ENCODE assay signal across 8 cellular contexts in the genomic region with DNA sequence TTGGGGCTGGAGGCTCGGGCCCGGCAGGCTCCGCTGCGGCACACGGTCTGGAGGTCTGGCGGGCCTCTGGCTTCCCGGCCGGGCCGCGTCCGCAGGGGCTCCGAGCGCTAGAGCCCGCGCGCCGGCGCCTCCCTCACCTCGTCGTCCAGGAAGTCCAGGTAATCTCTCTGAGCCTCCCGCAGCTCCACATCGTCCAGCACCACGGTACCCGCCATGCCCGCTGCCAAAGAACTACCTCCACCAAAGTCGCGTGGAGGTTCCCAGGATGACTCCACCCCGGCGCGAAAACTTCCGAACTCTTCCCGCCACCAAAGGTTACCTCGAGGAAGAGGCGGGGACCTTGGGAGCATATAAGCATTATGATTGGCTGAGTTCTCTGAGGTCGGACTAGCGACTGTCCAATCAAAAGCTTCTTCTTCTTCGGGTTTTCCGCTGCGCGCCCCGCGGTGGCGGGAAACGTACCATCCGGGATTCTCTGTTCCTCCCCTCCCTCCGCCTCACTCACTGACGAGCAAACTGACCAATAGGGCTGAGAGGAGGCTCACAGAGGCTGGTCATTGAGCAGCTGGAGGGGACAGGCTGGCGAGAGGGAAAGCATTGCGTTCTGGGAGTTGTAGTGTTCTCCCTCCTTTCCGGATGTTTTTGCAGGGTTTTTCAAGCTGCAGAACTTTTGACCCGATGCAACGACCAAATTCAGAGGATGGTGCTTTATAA. TPM values are rescaled to one million over a fixed set of nuclear protein-coding genes. Genes with fewer than 3 reads are reported as not detected.
DNase-seq lines count a peak whose midpoint lies in the region; ATAC-seq, FAIRE-seq and TF ChIP-seq lines count a peak whose summit lies in the region.

Gene MCM3 (minus strand): TSS at position 283 of the 714 bp plus-strand sequence. CDS start 68 bp downstream, at position 215.

- peaks cover 30% of the 10 kb centered on the region for H3K4me1 Mint-ChIP-seq in T-helper 17 cell

- peak; percentile 62 for TF ChIP-seq POLR2A in GM15510 (IDR thresholded peaks at IDR 0.05; ENCODE audit: borderline replicate concordance, extremely low read depth, insufficient read length)

- H3K9me3 ChIP-seq in T-helper 17 cell (ENCODE audit: control insufficient read depth, low read length, poor library complexity, severe bottlenecking) (no peaks in the 10 kb centered on the region), right atrium auricular region (no peaks in the 10 kb centered on the region), psoas muscle (no peaks in the 10 kb centered on the region)

- H3K36me3 Mint-ChIP-seq in T-helper 17 cell (ENCODE audit: low read depth): peaks cover 7% of the 10 kb centered on the region

- no peak for TF ChIP-seq CTCF in right atrium auricular region (IDR thresholded peaks at IDR 0.05)
- no peak for TF ChIP-seq CTCF in psoas muscle (IDR thresholded peaks at IDR 0.05)

- H3K4me3 ChIP-seq in right atrium auricular region: peak within 1 kb of the TSS; percentile 76 to 87
- peak within 1 kb of the TSS; percentile 76 for H3K4me3 ChIP-seq in psoas muscle

- ATAC-seq in HG02885 (IDR thresholded peaks at IDR 0.05; ENCODE audit: poor library complexity, unreplicated experiment) (peak; percentile 97), T-helper 17 cell (peak; percentile 96), psoas muscle (peak; percentile 100)

- H3K27me3 ChIP-seq in right atrium auricular region (no peaks in the 10 kb centered on the region), psoas muscle (ENCODE audit: insufficient read depth in 3 of 3, low read length in 2 of 3) (no peaks in the 10 kb centered on the region)

- WGBS in psoas muscle, 3 donors: 0 to 1% (median 1%) methylated on average over 51 to 52 of the region's 52 CpGs

- FAIRE-seq in urothelium cell line (lab: Jason Lieb, UNC): peak; percentile 95

- no peak within 1 kb of the TSS for H3K27ac Mint-ChIP-seq in T-helper 17 cell

- H3K4me3 Mint-ChIP-seq in T-helper 17 cell: peak within 1 kb of the TSS; percentile 73

- H3K4me1 ChIP-seq in right atrium auricular region (peaks cover 0 to 15% of the 10 kb centered on the region in 2 donors), psoas muscle (peaks cover 7% of the 10 kb centered on the region)

- DNase-seq in NCI-H1694 treated with DMSO at 0.1 percent for 48 hours (lab: John Stamatoyannopoulos, UW): peak; percentile 98
- peak; percentile 82 to 93 (median 89) for DNase-seq in T-helper 17 cell
- DNase-seq in anterior cingulate cortex (lab: John Stamatoyannopoulos, UW): peak; percentile 76 to 99 (median 98)
- peak; percentile 99 for DNase-seq in right atrium auricular region (ENCODE audit: low spot score)
- peak; percentile 97 for DNase-seq in psoas muscle
- DNase-seq in urothelium cell line (ENCODE audit: low spot score): peak; percentile 98

- intact Hi-C loops in psoas muscle (cut with DNase I): loop anchor here (5.0 to 10.0 kb wide), 6 partner anchors 113 to 388 kb away; partner anchors contain the start of genes TMEM14A (in 1 of the 2) and TRAM2 (in 1 of the 2)

- H3K36me3 ChIP-seq in right atrium auricular region (peaks cover 33% of the 10 kb centered on the region), psoas muscle (ENCODE audit: insufficient read depth in 1 of 2, low read depth in 1 of 2) (peaks cover 3 to 33% of the 10 kb centered on the region in 2 donors)

- H3K27me3 Mint-ChIP-seq in T-helper 17 cell: no peaks in the 10 kb centered on the region

- H3K27ac ChIP-seq in right atrium auricular region (peak within 1 kb of the TSS; percentile 56 to 58), psoas muscle (peak within 1 kb of the TSS; percentile 59)

RNA-seq across cellular contexts. Expression of gene MCM3, which starts in this region (rescaled TPM):
- 10 to 100 TPM; 20.3 to 24.3 TPM for total RNA-seq in T-helper 17 cell
- total RNA-seq in right atrium auricular region: 10 to 100 TPM; 18.5 to 20.8 TPM
- 10 to 100 TPM in 3 of 4 donors, 1 to 10 TPM in 1; 7.6 to 17.3 (median 11.1) TPM for total RNA-seq in psoas muscle
- polyA plus RNA-seq in psoas muscle: 10 to 100 TPM in 2 of 3 donors, 1 to 10 TPM in 1; 9.6 to 25.0 (median 11.7) TPM

Comparison
In these comparisons a context has a peak if more than half of its experiments do, and no peak if none do; other contexts are left out.
1. Peak in every context shown above with its lines: DNase-seq, ATAC-seq, H3K4me3 ChIP-seq and H3K27ac ChIP-seq.